12 cellular contexts compared by ENCODE assay signal in genomic region chr11:44592125-44592643, GRCh38. TPM values are rescaled to one million over a fixed set of nuclear protein-coding genes. Genes with fewer than 3 reads are reported as not detected.
DNase-seq lines count a peak whose midpoint lies in the region; ATAC-seq and TF ChIP-seq lines count a peak whose summit lies in the region.
"Had no signal": no experiment of that assay in that cellular context is flagged by ENCODE, and none has a peak within 500 bp of the region (broad histone marks: within the 10 kb centered on the region; RNA-seq: fewer than 3 reads in every experiment).

No MANE protein-coding gene starts in this region.

- peaks cover 0 to 5% of the 10 kb centered on the region in 2 donors for H3K36me3 ChIP-seq in gastroesophageal sphincter

- TF ChIP-seq CTCF in gastroesophageal sphincter (IDR thresholded peaks at IDR 0.05), result no peak

- H3K4me3 ChIP-seq in gastroesophageal sphincter (no peak overlapping the region), skeletal muscle cell (ENCODE audit: low read depth, low read length) (no peak overlapping the region)

- peak; percentile 85 for ATAC-seq in gastroesophageal sphincter

- peak; percentile 13 for DNase-seq in EH (ENCODE audit: low read depth)
- peak; percentile 60 for DNase-seq in SKM-1 (lab: John Stamatoyannopoulos, UW; ENCODE audit: unreplicated experiment)
- peak; percentile 68 for DNase-seq in skeletal muscle cell (ENCODE audit: low read depth)
- no peak for DNase-seq in GM19238 (ENCODE audit: insufficient read length, low spot score)
- DNase-seq in NCI-H524 treated with DMSO at 0.1 percent for 48 hours (lab: John Stamatoyannopoulos, UW), result no peak
- DNase-seq in foreskin melanocyte, result no peak
- DNase-seq in stimulated activated CD4-positive, alpha-beta T cell treated with anti-CD3 and anti-CD28 coated beads, Interleukin-2, amount 100 ng/mL, for 48 hours, result no peak
- DNase-seq: activated CD4-positive, CD25-positive, alpha-beta regulatory T cell treated with anti-CD3 and anti-CD28 coated beads, Interleukin-2, amount 50 U/mL, for 72 hours; immature natural killer cell; NCI-H2227 treated with DMSO at 0.1 percent for 48 hours; stimulated activated CD4-positive, alpha-beta T cell treated with anti-CD3 and anti-CD28 coated beads, Interleukin-4, amount 100 ng/mL, for 4 hours had no signal

- 34 to 37% methylated on average over 5 to 6 of the region's 9 CpGs for WGBS in gastroesophageal sphincter (ENCODE audit: low coverage in 1 of 2), 2 donors

- TF ChIP-seq EP300 in gastroesophageal sphincter (IDR thresholded peaks at IDR 0.05), result no peak

- H3K27me3 ChIP-seq in gastroesophageal sphincter, result no peaks in the 10 kb centered on the region

- no peaks in the 10 kb centered on the region for H3K9me3 ChIP-seq in gastroesophageal sphincter

- no peak for TF ChIP-seq POLR2A in gastroesophageal sphincter (IDR thresholded peaks at IDR 0.05)

- H3K27ac ChIP-seq in gastroesophageal sphincter, result peak overlapping the region; percentile 48 to 80 (median 76)

- peaks cover 0 to 85% (median 37%) of the 10 kb centered on the region in 3 donors for H3K4me1 ChIP-seq in gastroesophageal sphincter

RNA-seq across cellular contexts. Expression of gene CD82, which starts 26.7 kb away (rescaled TPM):
- total RNA-seq in gastroesophageal sphincter, result 10 to 100 TPM; 12.7 to 24.0 (median 19.1) TPM

Comparison
In these comparisons a context has a peak if more than half of its experiments do, and no peak if none do; other contexts are left out.
1. DNase-seq: peak in EH (single experiment), SKM-1 (single experiment) and skeletal muscle cell (single experiment); none in GM19238 (single experiment), NCI-H524 treated with DMSO at 0.1 percent for 48 hours (single experiment), foreskin melanocyte (single experiment) and stimulated activated CD4-positive, alpha-beta T cell treated with anti-CD3 and anti-CD28 coated beads, Interleukin-2, amount 100 ng/mL, for 48 hours (0 of 2).